Comparison of ENCODE assay signal across 1 cellular context in genomic region chr19:58563034-58563573, GRCh38.
TF ChIP-seq lines count a peak whose summit lies in the region.

No MANE protein-coding gene starts in this region.

TF ChIP-seq in A549, 52 proteins besides CTCF, POLR2A, EP300 and RAD21 (continued from another document):
- TF ChIP-seq GATA3 (IDR thresholded peaks at IDR 0.05; ENCODE audit: borderline replicate concordance) (no peak), MAZ (IDR thresholded peaks at IDR 0.05; ENCODE audit: borderline replicate concordance, low read depth, low read length) (no peak), POLR2AphosphoS2 (conservative IDR thresholded peaks at IDR 0.05; ENCODE audit: low read length) (peak; percentile 48; the same call in 1 of the 2 replicates), NFE2L2 (conservative IDR thresholded peaks at IDR 0.05; ENCODE audit: low read length) (no peak), PHF8 (IDR thresholded peaks at IDR 0.05; ENCODE audit: borderline replicate concordance, low read depth) (no peak), RNF2 (IDR thresholded peaks at IDR 0.05; ENCODE audit: borderline replicate concordance, low read depth) (no peak), CBX2 (IDR thresholded peaks at IDR 0.05; ENCODE audit: borderline replicate concordance, low read depth) (no peak), ZC3H11A (IDR thresholded peaks at IDR 0.05) (no peak), HDAC2 (IDR thresholded peaks at IDR 0.05) (no peak), HOXA7 (CRISPR knock-in tag; IDR thresholded peaks at IDR 0.05) (no peak), CBX8 (IDR thresholded peaks at IDR 0.05) (no peak), BCL3 (IDR thresholded peaks at IDR 0.05) (0 out of 3 replicates have a peak, but pooled peaks have one; percentile 11), SMC3 (IDR thresholded peaks at IDR 0.05) (no peak)
- TF ChIP-seq, protein P1, sequence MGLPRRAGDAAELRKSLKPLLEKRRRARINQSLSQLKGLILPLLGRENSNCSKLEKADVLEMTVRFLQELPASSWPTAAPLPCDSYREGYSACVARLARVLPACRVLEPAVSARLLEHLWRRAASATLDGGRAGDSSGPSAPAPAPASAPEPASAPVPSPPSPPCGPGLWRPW (IDR thresholded peaks at IDR 0.05) = no peak
